1 cellular context compared by ENCODE assay signal in the genomic region with DNA sequence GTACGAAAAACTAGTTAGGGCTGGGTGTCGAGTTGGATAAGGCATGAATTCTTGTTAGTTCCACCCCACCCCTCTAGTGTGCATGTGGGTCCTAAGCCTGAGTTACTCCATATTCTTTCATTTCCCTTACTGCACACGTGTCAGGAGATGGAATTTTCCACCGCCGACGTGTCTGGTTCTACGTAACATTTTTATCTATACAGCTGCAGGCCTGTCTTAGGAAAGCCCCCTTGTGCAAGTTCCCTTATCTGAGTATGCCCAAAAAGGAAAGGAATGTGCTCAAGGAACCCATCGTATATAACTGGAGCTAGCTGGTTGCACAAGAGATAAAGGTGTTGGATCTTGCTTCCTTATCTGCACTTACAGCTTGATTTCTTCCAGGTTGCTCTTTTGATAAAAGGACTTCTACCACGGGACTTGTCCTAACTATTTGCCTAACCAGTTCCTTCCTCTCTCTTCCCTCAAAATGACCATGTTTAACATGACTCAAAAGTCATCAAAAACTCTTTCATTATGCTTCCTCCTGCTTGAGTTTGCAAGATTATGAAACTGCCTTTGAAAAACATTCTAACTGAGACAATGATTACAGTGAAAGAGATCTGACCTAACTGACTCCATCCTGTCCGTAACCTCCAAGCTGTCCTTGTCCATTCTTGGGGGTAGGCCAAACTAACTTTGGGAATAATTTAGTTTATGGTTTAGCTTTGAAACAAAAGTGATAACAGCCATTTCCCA.
TF ChIP-seq lines count a peak whose summit lies in the region.

No MANE protein-coding gene starts in this region.

TF ChIP-seq in K562, 482 proteins besides CTCF, POLR2A, EP300 and RAD21 (continued from another document and continues in another):
- TF ChIP-seq, protein P1, sequence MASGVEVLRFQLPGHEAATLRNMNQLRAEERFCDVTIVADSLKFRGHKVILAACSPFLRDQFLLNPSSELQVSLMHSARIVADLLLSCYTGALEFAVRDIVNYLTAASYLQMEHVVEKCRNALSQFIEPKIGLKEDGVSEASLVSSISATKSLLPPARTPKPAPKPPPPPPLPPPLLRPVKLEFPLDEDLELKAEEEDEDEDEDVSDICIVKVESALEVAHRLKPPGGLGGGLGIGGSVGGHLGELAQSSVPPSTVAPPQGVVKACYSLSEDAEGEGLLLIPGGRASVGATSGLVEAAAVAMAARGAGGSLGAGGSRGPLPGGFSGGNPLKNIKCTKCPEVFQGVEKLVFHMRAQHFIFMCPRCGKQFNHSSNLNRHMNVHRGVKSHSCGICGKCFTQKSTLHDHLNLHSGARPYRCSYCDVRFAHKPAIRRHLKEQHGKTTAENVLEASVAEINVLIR (CRISPR knock-in tag; IDR thresholded peaks at IDR 0.05): peak; percentile 97
- peak; percentile 99 for TF ChIP-seq SLC30A9 (CRISPR knock-in tag; IDR thresholded peaks at IDR 0.05)
- no peak for TF ChIP-seq HDAC6 (IDR thresholded peaks at IDR 0.05; ENCODE audit: low read depth, low read length)
- TF ChIP-seq SPI1 (IDR thresholded peaks at IDR 0.05; ENCODE audit: borderline replicate concordance, low read depth, low read length): peak; percentile 83; the same call in 1 of the 2 replicates
- TF ChIP-seq SMAD3 (CRISPR knock-in tag; conservative IDR thresholded peaks at IDR 0.05): peak; percentile 100
- TF ChIP-seq ASH1L (IDR thresholded peaks at IDR 0.05; ENCODE audit: borderline replicate concordance, low read depth, partially characterized antibody): peak; percentile 35
- TF ChIP-seq NCOA4 (IDR thresholded peaks at IDR 0.05; ENCODE audit: partially characterized antibody): peak; percentile 98
- TF ChIP-seq TGIF2 (CRISPR knock-in tag; IDR thresholded peaks at IDR 0.05): no peak
- TF ChIP-seq, protein P2, sequence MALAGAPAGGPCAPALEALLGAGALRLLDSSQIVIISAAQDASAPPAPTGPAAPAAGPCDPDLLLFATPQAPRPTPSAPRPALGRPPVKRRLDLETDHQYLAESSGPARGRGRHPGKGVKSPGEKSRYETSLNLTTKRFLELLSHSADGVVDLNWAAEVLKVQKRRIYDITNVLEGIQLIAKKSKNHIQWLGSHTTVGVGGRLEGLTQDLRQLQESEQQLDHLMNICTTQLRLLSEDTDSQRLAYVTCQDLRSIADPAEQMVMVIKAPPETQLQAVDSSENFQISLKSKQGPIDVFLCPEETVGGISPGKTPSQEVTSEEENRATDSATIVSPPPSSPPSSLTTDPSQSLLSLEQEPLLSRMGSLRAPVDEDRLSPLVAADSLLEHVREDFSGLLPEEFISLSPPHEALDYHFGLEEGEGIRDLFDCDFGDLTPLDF (CRISPR knock-in tag; IDR thresholded peaks at IDR 0.05): peak; percentile 68; the same call in 1 of the 2 replicates
- TF ChIP-seq, protein P3, sequence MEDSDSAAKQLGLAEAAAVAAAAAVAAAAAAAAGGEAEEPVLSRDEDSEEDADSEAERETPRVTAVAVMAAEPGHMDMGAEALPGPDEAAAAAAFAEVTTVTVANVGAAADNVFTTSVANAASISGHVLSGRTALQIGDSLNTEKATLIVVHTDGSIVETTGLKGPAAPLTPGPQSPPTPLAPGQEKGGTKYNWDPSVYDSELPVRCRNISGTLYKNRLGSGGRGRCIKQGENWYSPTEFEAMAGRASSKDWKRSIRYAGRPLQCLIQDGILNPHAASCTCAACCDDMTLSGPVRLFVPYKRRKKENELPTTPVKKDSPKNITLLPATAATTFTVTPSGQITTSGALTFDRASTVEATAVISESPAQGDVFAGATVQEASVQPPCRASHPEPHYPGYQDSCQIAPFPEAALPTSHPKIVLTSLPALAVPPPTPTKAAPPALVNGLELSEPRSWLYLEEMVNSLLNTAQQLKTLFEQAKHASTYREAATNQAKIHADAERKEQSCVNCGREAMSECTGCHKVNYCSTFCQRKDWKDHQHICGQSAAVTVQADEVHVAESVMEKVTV (CRISPR knock-in tag; IDR thresholded peaks at IDR 0.05): peak; percentile 97
- TF ChIP-seq FOS (IDR thresholded peaks at IDR 0.05; ENCODE audit: extremely low read depth, insufficient read length): no peak
- TF ChIP-seq HEY1 (CRISPR knock-in tag; IDR thresholded peaks at IDR 0.05; ENCODE audit: borderline replicate concordance): peak; percentile 99
- TF ChIP-seq HNRNPUL1 (IDR thresholded peaks at IDR 0.05; ENCODE audit: low read length): no peak
- TF ChIP-seq, protein P4, sequence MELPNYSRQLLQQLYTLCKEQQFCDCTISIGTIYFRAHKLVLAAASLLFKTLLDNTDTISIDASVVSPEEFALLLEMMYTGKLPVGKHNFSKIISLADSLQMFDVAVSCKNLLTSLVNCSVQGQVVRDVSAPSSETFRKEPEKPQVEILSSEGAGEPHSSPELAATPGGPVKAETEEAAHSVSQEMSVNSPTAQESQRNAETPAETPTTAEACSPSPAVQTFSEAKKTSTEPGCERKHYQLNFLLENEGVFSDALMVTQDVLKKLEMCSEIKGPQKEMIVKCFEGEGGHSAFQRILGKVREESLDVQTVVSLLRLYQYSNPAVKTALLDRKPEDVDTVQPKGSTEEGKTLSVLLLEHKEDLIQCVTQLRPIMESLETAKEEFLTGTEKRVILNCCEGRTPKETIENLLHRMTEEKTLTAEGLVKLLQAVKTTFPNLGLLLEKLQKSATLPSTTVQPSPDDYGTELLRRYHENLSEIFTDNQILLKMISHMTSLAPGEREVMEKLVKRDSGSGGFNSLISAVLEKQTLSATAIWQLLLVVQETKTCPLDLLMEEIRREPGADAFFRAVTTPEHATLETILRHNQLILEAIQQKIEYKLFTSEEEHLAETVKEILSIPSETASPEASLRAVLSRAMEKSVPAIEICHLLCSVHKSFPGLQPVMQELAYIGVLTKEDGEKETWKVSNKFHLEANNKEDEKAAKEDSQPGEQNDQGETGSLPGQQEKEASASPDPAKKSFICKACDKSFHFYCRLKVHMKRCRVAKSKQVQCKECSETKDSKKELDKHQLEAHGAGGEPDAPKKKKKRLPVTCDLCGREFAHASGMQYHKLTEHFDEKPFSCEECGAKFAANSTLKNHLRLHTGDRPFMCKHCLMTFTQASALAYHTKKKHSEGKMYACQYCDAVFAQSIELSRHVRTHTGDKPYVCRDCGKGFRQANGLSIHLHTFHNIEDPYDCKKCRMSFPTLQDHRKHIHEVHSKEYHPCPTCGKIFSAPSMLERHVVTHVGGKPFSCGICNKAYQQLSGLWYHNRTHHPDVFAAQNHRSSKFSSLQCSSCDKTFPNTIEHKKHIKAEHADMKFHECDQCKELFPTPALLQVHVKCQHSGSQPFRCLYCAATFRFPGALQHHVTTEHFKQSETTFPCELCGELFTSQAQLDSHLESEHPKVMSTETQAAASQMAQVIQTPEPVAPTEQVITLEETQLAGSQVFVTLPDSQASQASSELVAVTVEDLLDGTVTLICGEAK (IDR thresholded peaks at IDR 0.05): peak; percentile 49
- TF ChIP-seq, protein P4 (CRISPR knock-in tag; IDR thresholded peaks at IDR 0.05): no peak
- no peak for TF ChIP-seq CREBBP (IDR thresholded peaks at IDR 0.05; ENCODE audit: low read depth, low read length)
- TF ChIP-seq NFIX (CRISPR knock-in tag; IDR thresholded peaks at IDR 0.05; ENCODE audit: low read depth): peak; percentile 88
- peak; percentile 99 for TF ChIP-seq DDX20 (tag; IDR thresholded peaks at IDR 0.05; ENCODE audit: low read depth)
- TF ChIP-seq NELFE (IDR thresholded peaks at IDR 0.05; ENCODE audit: insufficient read depth, insufficient read length): no peak
- TF ChIP-seq BRD9 (IDR thresholded peaks at IDR 0.05; ENCODE audit: low read depth, partially characterized antibody): peak; percentile 98
- TF ChIP-seq ZNF830 (CRISPR knock-in tag; IDR thresholded peaks at IDR 0.05): peak; percentile 99
- peak; percentile 98 for TF ChIP-seq ZBED1 (IDR thresholded peaks at IDR 0.05)
- peak; percentile 100 for TF ChIP-seq DPF2 (IDR thresholded peaks at IDR 0.05)
- TF ChIP-seq, protein P5, sequence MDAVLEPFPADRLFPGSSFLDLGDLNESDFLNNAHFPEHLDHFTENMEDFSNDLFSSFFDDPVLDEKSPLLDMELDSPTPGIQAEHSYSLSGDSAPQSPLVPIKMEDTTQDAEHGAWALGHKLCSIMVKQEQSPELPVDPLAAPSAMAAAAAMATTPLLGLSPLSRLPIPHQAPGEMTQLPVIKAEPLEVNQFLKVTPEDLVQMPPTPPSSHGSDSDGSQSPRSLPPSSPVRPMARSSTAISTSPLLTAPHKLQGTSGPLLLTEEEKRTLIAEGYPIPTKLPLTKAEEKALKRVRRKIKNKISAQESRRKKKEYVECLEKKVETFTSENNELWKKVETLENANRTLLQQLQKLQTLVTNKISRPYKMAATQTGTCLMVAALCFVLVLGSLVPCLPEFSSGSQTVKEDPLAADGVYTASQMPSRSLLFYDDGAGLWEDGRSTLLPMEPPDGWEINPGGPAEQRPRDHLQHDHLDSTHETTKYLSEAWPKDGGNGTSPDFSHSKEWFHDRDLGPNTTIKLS (IDR thresholded peaks at IDR 0.05; ENCODE audit: borderline replicate concordance, low read depth): peak; percentile 99
- peak; percentile 100 for TF ChIP-seq ZNF165 (CRISPR knock-in tag; IDR thresholded peaks at IDR 0.05; ENCODE audit: borderline replicate concordance)
- peak; percentile 13; the same call in 1 of the 2 replicates for TF ChIP-seq SIN3B (IDR thresholded peaks at IDR 0.05; ENCODE audit: low read depth)
- peak; percentile 74 for TF ChIP-seq GABPA (tag; conservative IDR thresholded peaks at IDR 0.05; ENCODE audit: low read depth)
- TF ChIP-seq CCNT2 (IDR thresholded peaks at IDR 0.05; ENCODE audit: borderline replicate concordance, extremely low read depth, insufficient read length, low read depth, low read length): peak; percentile 100
- TF ChIP-seq, protein P6, sequence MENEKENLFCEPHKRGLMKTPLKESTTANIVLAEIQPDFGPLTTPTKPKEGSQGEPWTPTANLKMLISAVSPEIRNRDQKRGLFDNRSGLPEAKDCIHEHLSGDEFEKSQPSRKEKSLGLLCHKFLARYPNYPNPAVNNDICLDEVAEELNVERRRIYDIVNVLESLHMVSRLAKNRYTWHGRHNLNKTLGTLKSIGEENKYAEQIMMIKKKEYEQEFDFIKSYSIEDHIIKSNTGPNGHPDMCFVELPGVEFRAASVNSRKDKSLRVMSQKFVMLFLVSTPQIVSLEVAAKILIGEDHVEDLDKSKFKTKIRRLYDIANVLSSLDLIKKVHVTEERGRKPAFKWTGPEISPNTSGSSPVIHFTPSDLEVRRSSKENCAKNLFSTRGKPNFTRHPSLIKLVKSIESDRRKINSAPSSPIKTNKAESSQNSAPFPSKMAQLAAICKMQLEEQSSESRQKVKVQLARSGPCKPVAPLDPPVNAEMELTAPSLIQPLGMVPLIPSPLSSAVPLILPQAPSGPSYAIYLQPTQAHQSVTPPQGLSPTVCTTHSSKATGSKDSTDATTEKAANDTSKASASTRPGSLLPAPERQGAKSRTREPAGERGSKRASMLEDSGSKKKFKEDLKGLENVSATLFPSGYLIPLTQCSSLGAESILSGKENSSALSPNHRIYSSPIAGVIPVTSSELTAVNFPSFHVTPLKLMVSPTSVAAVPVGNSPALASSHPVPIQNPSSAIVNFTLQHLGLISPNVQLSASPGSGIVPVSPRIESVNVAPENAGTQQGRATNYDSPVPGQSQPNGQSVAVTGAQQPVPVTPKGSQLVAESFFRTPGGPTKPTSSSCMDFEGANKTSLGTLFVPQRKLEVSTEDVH (IDR thresholded peaks at IDR 0.05; ENCODE audit: low read depth, partially characterized antibody): peak; percentile 81
- TF ChIP-seq GABPB2 (CRISPR knock-in tag; conservative IDR thresholded peaks at IDR 0.05): peak; percentile 97
- TF ChIP-seq MTA3 (IDR thresholded peaks at IDR 0.05; ENCODE audit: borderline replicate concordance): peak; percentile 94
- TF ChIP-seq, protein P7, sequence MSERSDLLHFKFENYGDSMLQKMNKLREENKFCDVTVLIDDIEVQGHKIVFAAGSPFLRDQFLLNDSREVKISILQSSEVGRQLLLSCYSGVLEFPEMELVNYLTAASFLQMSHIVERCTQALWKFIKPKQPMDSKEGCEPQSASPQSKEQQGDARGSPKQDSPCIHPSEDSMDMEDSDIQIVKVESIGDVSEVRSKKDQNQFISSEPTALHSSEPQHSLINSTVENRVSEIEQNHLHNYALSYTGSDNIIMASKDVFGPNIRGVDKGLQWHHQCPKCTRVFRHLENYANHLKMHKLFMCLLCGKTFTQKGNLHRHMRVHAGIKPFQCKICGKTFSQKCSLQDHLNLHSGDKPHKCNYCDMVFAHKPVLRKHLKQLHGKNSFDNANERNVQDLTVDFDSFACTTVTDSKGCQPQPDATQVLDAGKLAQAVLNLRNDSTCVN (CRISPR knock-in tag; IDR thresholded peaks at IDR 0.05): peak; percentile 100
- TF ChIP-seq, protein P8, sequence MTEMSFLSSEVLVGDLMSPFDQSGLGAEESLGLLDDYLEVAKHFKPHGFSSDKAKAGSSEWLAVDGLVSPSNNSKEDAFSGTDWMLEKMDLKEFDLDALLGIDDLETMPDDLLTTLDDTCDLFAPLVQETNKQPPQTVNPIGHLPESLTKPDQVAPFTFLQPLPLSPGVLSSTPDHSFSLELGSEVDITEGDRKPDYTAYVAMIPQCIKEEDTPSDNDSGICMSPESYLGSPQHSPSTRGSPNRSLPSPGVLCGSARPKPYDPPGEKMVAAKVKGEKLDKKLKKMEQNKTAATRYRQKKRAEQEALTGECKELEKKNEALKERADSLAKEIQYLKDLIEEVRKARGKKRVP (CRISPR knock-in tag; IDR thresholded peaks at IDR 0.05): peak; percentile 99
- no peak for TF ChIP-seq ZNF12 (CRISPR knock-in tag; IDR thresholded peaks at IDR 0.05)
- TF ChIP-seq SRSF7 (optimal IDR thresholded peaks at IDR 0.05; ENCODE audit: low read depth, low read length): no peak
- TF ChIP-seq, protein P9, sequence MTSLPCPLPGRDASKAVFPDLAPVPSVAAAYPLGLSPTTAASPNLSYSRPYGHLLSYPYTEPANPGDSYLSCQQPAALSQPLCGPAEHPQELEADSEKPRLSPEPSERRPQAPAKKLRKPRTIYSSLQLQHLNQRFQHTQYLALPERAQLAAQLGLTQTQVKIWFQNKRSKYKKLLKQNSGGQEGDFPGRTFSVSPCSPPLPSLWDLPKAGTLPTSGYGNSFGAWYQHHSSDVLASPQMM (CRISPR knock-in tag; IDR thresholded peaks at IDR 0.05): no peak
- TF ChIP-seq NCOA1 (IDR thresholded peaks at IDR 0.05; ENCODE audit: low read depth): peak; percentile 98
- TF ChIP-seq ZZZ3 (IDR thresholded peaks at IDR 0.05): no peak
